ENCODE assay signal across 16 cellular contexts in the genomic region with DNA sequence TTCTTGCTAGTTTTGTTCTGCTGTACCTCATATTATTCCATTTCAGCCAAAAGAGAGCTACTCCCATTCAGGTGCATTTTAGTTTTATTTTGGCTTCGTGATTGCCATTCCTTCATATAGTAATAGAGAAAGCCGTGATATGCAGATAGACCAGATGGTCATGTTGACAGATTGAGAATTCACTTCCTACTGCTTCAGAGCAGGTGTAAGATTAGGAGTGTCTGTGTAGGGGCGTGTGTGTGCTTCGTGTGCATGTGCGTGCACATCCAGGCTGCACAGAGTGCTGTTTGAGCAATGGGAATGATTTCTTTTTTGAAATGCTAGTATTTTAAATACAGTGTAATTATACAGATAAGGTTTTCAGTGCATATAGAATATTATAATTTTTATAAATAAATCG. TPM values are rescaled to one million over a fixed set of nuclear protein-coding genes. Genes with fewer than 3 reads are reported as not detected.
A peak's percentile ranks its signal among the peaks of the same experiment; 100 is the strongest.
DNase-seq lines count a peak whose midpoint lies in the region; ATAC-seq and TF ChIP-seq lines count a peak whose summit lies in the region.
"Had no signal": no experiment of that assay in that cellular context is flagged by ENCODE, and none has a peak within 500 bp of the region (broad histone marks: within the 10 kb centered on the region; RNA-seq: fewer than 3 reads in every experiment).

No MANE protein-coding gene starts in this region.

- H3K9me3 ChIP-seq in gastrocnemius medialis = no peaks in the 10 kb centered on the region
- no peaks in the 10 kb centered on the region for H3K9me3 ChIP-seq in CD4-positive, alpha-beta T cell (ENCODE audit: control insufficient read depth, low read length)
- H3K9me3 ChIP-seq: MG63, SK-N-SH had no signal

- in situ Hi-C loops in gastrocnemius medialis (cut with MboI; ENCODE audit: low sequenced_read_pairs in 4 of 4) = no loop called here

- peak; percentile 11 for DNase-seq in NCI-H1092 treated with DMSO at 0.1 percent for 48 hours (lab: John Stamatoyannopoulos, UW)
- DNase-seq in NCI-H1092 (lab: John Stamatoyannopoulos, UW) = no peak
- DNase-seq in NCI-H2029 treated with DMSO at 0.1 percent for 48 hours (lab: John Stamatoyannopoulos, UW) = peak; percentile 94
- DNase-seq in gastrocnemius medialis = no peak
- no peak for DNase-seq in activated naive CD4-positive, alpha-beta T cell treated with anti-CD3 and anti-CD28 coated beads for 36 hours
- no peak for DNase-seq in CD4-positive, alpha-beta T cell
- DNase-seq: activated CD8-positive, alpha-beta memory T cell treated with anti-CD3 and anti-CD28 coated beads, Interleukin-2, amount 50 U/mL, for 48 hours; CD8-positive, alpha-beta T cell; MG63; natural killer cell; NK-92 treated with Interleukin-12 subunit alpha and Interleukin-12 subunit beta, amount 100 ng/mL, for 24 hours; SK-N-SH had no signal

- peaks cover 0 to 4% (median 0%) of the 10 kb centered on the region in 5 experiments for H3K9me3 Mint-ChIP-seq in brain
- no peaks in the 10 kb centered on the region for H3K9me3 Mint-ChIP-seq in activated naive CD4-positive, alpha-beta T cell treated with anti-CD3 and anti-CD28 coated beads for 36 hours
- no peaks in the 10 kb centered on the region for H3K9me3 Mint-ChIP-seq in CD4-positive, alpha-beta T cell
- H3K9me3 Mint-ChIP-seq: CD8-positive, alpha-beta T cell; natural killer cell; stimulated activated naive CD8-positive, alpha-beta T cell treated with anti-CD3 and anti-CD28 coated beads, Interleukin-15, Interleukin-2, amounts not matched to agents 100 ng/mL and 50 ng/mL, for 24 hours had no signal

- peaks cover 80% of the 10 kb centered on the region for H3K4me1 Mint-ChIP-seq in brain
- no peaks in the 10 kb centered on the region for H3K4me1 Mint-ChIP-seq in activated naive CD4-positive, alpha-beta T cell treated with anti-CD3 and anti-CD28 coated beads for 36 hours (ENCODE audit: low read depth)
- no peaks in the 10 kb centered on the region for H3K4me1 Mint-ChIP-seq in CD4-positive, alpha-beta T cell (ENCODE audit: low read depth)
- H3K4me1 Mint-ChIP-seq: natural killer cell had no signal

- peaks cover 22% of the 10 kb centered on the region for H3K36me3 Mint-ChIP-seq in brain
- peaks cover 4% of the 10 kb centered on the region for H3K36me3 Mint-ChIP-seq in activated naive CD4-positive, alpha-beta T cell treated with anti-CD3 and anti-CD28 coated beads for 36 hours (ENCODE audit: low read depth)
- H3K36me3 Mint-ChIP-seq in CD4-positive, alpha-beta T cell (ENCODE audit: low read depth) = no peaks in the 10 kb centered on the region

- H3K27me3 ChIP-seq in gastrocnemius medialis = no peaks in the 10 kb centered on the region
- no peaks in the 10 kb centered on the region for H3K27me3 ChIP-seq in CD4-positive, alpha-beta T cell (ENCODE audit: control insufficient read depth, insufficient read depth, low read length)
- H3K27me3 ChIP-seq: hepatocyte, MG63 had no signal

- peak overlapping the region; percentile 3 to 90 (median 54) for H3K4me3 Mint-ChIP-seq in brain
- no peak overlapping the region for H3K4me3 Mint-ChIP-seq in activated naive CD4-positive, alpha-beta T cell treated with anti-CD3 and anti-CD28 coated beads for 36 hours
- no peak overlapping the region for H3K4me3 Mint-ChIP-seq in CD4-positive, alpha-beta T cell
- H3K4me3 Mint-ChIP-seq: CD8-positive, alpha-beta T cell; natural killer cell; stimulated activated naive CD8-positive, alpha-beta T cell treated with anti-CD3 and anti-CD28 coated beads, Interleukin-15, Interleukin-2, amounts not matched to agents 100 ng/mL and 50 ng/mL, for 24 hours had no signal

- peak overlapping the region in 4 of 5 experiments; percentile 27 to 87 (median 62) for H3K27ac Mint-ChIP-seq in brain
- no peak overlapping the region for H3K27ac Mint-ChIP-seq in activated naive CD4-positive, alpha-beta T cell treated with anti-CD3 and anti-CD28 coated beads for 36 hours
- H3K27ac Mint-ChIP-seq in CD4-positive, alpha-beta T cell = no peak overlapping the region
- H3K27ac Mint-ChIP-seq: CD8-positive, alpha-beta T cell; natural killer cell; stimulated activated naive CD8-positive, alpha-beta T cell treated with anti-CD3 and anti-CD28 coated beads, Interleukin-15, Interleukin-2, amounts not matched to agents 100 ng/mL and 50 ng/mL, for 24 hours had no signal

- peak overlapping the region; percentile 90 to 96 (median 95) for H3K27ac ChIP-seq in gastrocnemius medialis
- no peak overlapping the region for H3K27ac ChIP-seq in CD4-positive, alpha-beta T cell (ENCODE audit: low read depth, low read length)
- H3K27ac ChIP-seq: hepatocyte had no signal

- H3K4me1 ChIP-seq in gastrocnemius medialis = peaks cover 72 to 75% of the 10 kb centered on the region in 2 donors

- peak overlapping the region; percentile 17 to 88 (median 61) for H3K4me3 ChIP-seq in gastrocnemius medialis
- H3K4me3 ChIP-seq: hepatocyte, MG63 had no signal

- TF ChIP-seq POLR2A in gastrocnemius medialis (IDR thresholded peaks at IDR 0.05) = no peak

- H3K36me3 ChIP-seq in gastrocnemius medialis = no peaks in the 10 kb centered on the region
- H3K36me3 ChIP-seq: MG63 had no signal

- ATAC-seq in gastrocnemius medialis (peak; percentile 41 to 61), GM19455 (IDR thresholded peaks at IDR 0.05; ENCODE audit: unreplicated experiment) (no peak)
- no peak for ATAC-seq in CD4-positive, alpha-beta T cell (ENCODE audit: poor library complexity)
- ATAC-seq: CD8-positive, alpha-beta T cell; natural killer cell had no signal

- intact Hi-C loops in gastrocnemius medialis (cut with DNase I; ENCODE audit: low total_unique reads) = no loop called here
- intact Hi-C loops in activated naive CD4-positive, alpha-beta T cell treated with anti-CD3 and anti-CD28 coated beads for 36 hours (cut with micrococcal nuclease) = loop anchor here (1.0 kb wide), 1 partner anchor 7 kb away; no protein-coding TSS in a partner anchor
- intact Hi-C loops in CD4-positive, alpha-beta T cell (cut with DNase I, micrococcal nuclease) = no loop called here

- CTCF ChIA-PET in activated naive CD4-positive, alpha-beta T cell treated with anti-CD3 and anti-CD28 coated beads for 36 hours (lab: Charles Lee) = interaction anchor here (1.4 kb wide), 1 partner anchor 25 kb away, joined by 5 read pairs; no protein-coding TSS in a partner anchor
- CTCF ChIA-PET in CD4-positive, alpha-beta T cell (lab: Charles Lee) = interaction anchor here (0.5 to 2.4 kb wide), 2 partner anchors 43 to 360 kb away, joined by 3 to 8 read pairs; no protein-coding TSS in a partner anchor

- peaks cover 9% of the 10 kb centered on the region for H3K27me3 Mint-ChIP-seq in brain
- H3K27me3 Mint-ChIP-seq in activated naive CD4-positive, alpha-beta T cell treated with anti-CD3 and anti-CD28 coated beads for 36 hours (ENCODE audit: low read depth) = no peaks in the 10 kb centered on the region
- H3K27me3 Mint-ChIP-seq in CD4-positive, alpha-beta T cell = no peaks in the 10 kb centered on the region
- H3K27me3 Mint-ChIP-seq: stimulated activated naive CD8-positive, alpha-beta T cell treated with anti-CD3 and anti-CD28 coated beads, Interleukin-15, Interleukin-2, amounts not matched to agents 100 ng/mL and 50 ng/mL, for 24 hours had no signal

- TF ChIP-seq CTCF in brain (conservative IDR thresholded peaks at IDR 0.05) (no peak), gastrocnemius medialis (IDR thresholded peaks at IDR 0.05 in 4 of 5, conservative IDR thresholded peaks at IDR 0.05 in 1 of 5) (no peak)
- TF ChIP-seq CTCF in CD4-positive, alpha-beta T cell (IDR thresholded peaks at IDR 0.05) = no peak

- POLR2A ChIA-PET in CD4-positive, alpha-beta T cell (lab: Charles Lee) = interaction anchor here (1.1 kb wide), 1 partner anchor 15 kb away, joined by 4 read pairs; no protein-coding TSS in a partner anchor

RNA-seq across cellular contexts. Expression of a gene that starts 10.3 kb away (rescaled TPM):
- 4.1 TPM for polyA plus RNA-seq in brain (ENCODE audit: insufficient read depth, low read depth, low replicate concordance)
- total RNA-seq in gastrocnemius medialis = 10 to 100 TPM; 12.9 to 27.0 (median 26.6) TPM
- total RNA-seq in activated naive CD4-positive, alpha-beta T cell treated with anti-CD3 and anti-CD28 coated beads for 36 hours = 1 to 10 TPM in 1 of 2 experiments, under 1 TPM in 1; 0.98 to 1.1 TPM
- 1 to 10 TPM; 4.8 to 5.9 TPM for total RNA-seq in CD4-positive, alpha-beta T cell

Comparison
In these comparisons a context has a peak if more than half of its experiments do, and no peak if none do; other contexts are left out.
1. DNase-seq: peak in NCI-H1092 treated with DMSO at 0.1 percent for 48 hours (single experiment) and NCI-H2029 treated with DMSO at 0.1 percent for 48 hours (single experiment); none in NCI-H1092 (single experiment), gastrocnemius medialis (0 of 2), activated naive CD4-positive, alpha-beta T cell treated with anti-CD3 and anti-CD28 coated beads for 36 hours (single experiment) and CD4-positive, alpha-beta T cell (0 of 10).
2. H3K27ac Mint-ChIP-seq: peak in brain (4 of 5); none in activated naive CD4-positive, alpha-beta T cell treated with anti-CD3 and anti-CD28 coated beads for 36 hours (single experiment) and CD4-positive, alpha-beta T cell (single experiment).
3. H3K4me3 Mint-ChIP-seq: peak in brain (5 of 5); none in activated naive CD4-positive, alpha-beta T cell treated with anti-CD3 and anti-CD28 coated beads for 36 hours (single experiment) and CD4-positive, alpha-beta T cell (single experiment).
4. ATAC-seq: peak in gastrocnemius medialis (2 of 2); none in GM19455 (single experiment) and CD4-positive, alpha-beta T cell (single experiment).